Comparison of ENCODE assay signal across 19 cellular contexts in genomic region chr19:42412661-42413076, GRCh38. TPM values are rescaled to one million over a fixed set of nuclear protein-coding genes. Genes with fewer than 3 reads are reported as not detected.
DNase-seq lines count a peak whose midpoint lies in the region; ATAC-seq and TF ChIP-seq lines count a peak whose summit lies in the region.
"Had no signal": no experiment of that assay in that cellular context is flagged by ENCODE, and none has a peak within 500 bp of the region (broad histone marks: within the 10 kb centered on the region; RNA-seq: fewer than 3 reads in every experiment).

No MANE protein-coding gene starts in this region.

- TF ChIP-seq EP300 in gastroesophageal sphincter (IDR thresholded peaks at IDR 0.05): no peak

- H3K36me3 Mint-ChIP-seq in nephron progenitor cell (ENCODE audit: low read depth): peaks cover 30% of the 10 kb centered on the region
- H3K36me3 Mint-ChIP-seq in stimulated activated naive B cell treated with anti-CD40 and anti-IgM and Interleukin-4, amounts not matched to agents 10 μg/mL and 1 μg/mL and 100 μg/mL, for 72 hours: peaks cover 28 to 51% of the 10 kb centered on the region in 2 donors
- peaks cover 0 to 9% (median 1%) of the 10 kb centered on the region in 5 donors for H3K36me3 Mint-ChIP-seq in naive thymus-derived CD4-positive, alpha-beta T cell

- CTCF ChIA-PET in naive thymus-derived CD4-positive, alpha-beta T cell (lab: Charles Lee): no interaction called here

- TF ChIP-seq POLR2A in gastroesophageal sphincter (IDR thresholded peaks at IDR 0.05): no peak

- H3K9me3 Mint-ChIP-seq in nephron progenitor cell: no peaks in the 10 kb centered on the region
- no peaks in the 10 kb centered on the region for H3K9me3 Mint-ChIP-seq in stimulated activated naive B cell treated with anti-CD40 and anti-IgM and Interleukin-4, amounts not matched to agents 10 μg/mL and 1 μg/mL and 100 μg/mL, for 72 hours
- peaks cover 0 to 3% (median 0%) of the 10 kb centered on the region in 11 donors for H3K9me3 Mint-ChIP-seq in naive thymus-derived CD4-positive, alpha-beta T cell
- H3K9me3 Mint-ChIP-seq: activated naive CD4-positive, alpha-beta T cell treated with anti-CD3 and anti-CD28 coated beads for 36 hours; immature natural killer cell; memory B cell had no signal

- H3K9me3 ChIP-seq in gastroesophageal sphincter: no peaks in the 10 kb centered on the region
- no peaks in the 10 kb centered on the region for H3K9me3 ChIP-seq in naive thymus-derived CD4-positive, alpha-beta T cell (ENCODE audit: control insufficient read depth in 2 of 3, low read length in 3 of 3)

- POLR2A ChIA-PET in naive thymus-derived CD4-positive, alpha-beta T cell (lab: Charles Lee): interaction anchor here (1.4 kb wide), 1 partner anchor 12 kb away, joined by 5 read pairs; no protein-coding TSS in a partner anchor

- ATAC-seq in gastroesophageal sphincter: peak; percentile 25
- ATAC-seq in stimulated activated naive B cell treated with anti-CD40 and anti-IgM and Interleukin-4, amounts not matched to agents 10 μg/mL and 1 μg/mL and 100 μg/mL, for 72 hours (replicated peaks): no peak
- no peak for ATAC-seq in GM21619 (IDR thresholded peaks at IDR 0.05; ENCODE audit: unreplicated experiment)
- no peak for ATAC-seq in naive thymus-derived CD4-positive, alpha-beta T cell
- no peak for ATAC-seq in HG03520 (IDR thresholded peaks at IDR 0.05; ENCODE audit: unreplicated experiment)
- ATAC-seq in HG03439 (IDR thresholded peaks at IDR 0.05; ENCODE audit: unreplicated experiment): no peak

- intact Hi-C loops in naive thymus-derived CD4-positive, alpha-beta T cell (cut with micrococcal nuclease): no loop called here

- H3K27ac Mint-ChIP-seq in nephron progenitor cell: peak overlapping the region; percentile 73
- H3K27ac Mint-ChIP-seq in stimulated activated naive B cell treated with anti-CD40 and anti-IgM and Interleukin-4, amounts not matched to agents 10 μg/mL and 1 μg/mL and 100 μg/mL, for 72 hours: peak overlapping the region; percentile 34
- H3K27ac Mint-ChIP-seq in naive thymus-derived CD4-positive, alpha-beta T cell: peak overlapping the region in 1 of 9 donors; percentile 21
- H3K27ac Mint-ChIP-seq: activated naive CD4-positive, alpha-beta T cell treated with anti-CD3 and anti-CD28 coated beads for 36 hours; memory B cell had no signal

- no peak overlapping the region for H3K4me3 ChIP-seq in gastroesophageal sphincter
- H3K4me3 ChIP-seq in naive thymus-derived CD4-positive, alpha-beta T cell (ENCODE audit: low read length): no peak overlapping the region

- peaks cover 0 to 15% of the 10 kb centered on the region in 2 donors for H3K36me3 ChIP-seq in gastroesophageal sphincter
- H3K36me3 ChIP-seq in naive thymus-derived CD4-positive, alpha-beta T cell (ENCODE audit: control insufficient read depth in 2 of 3, insufficient read depth in 3 of 3, low read length in 3 of 3): peaks cover 0 to 31% (median 0%) of the 10 kb centered on the region in 3 experiments

- whole genome bisulfite sequencing in gastroesophageal sphincter (ENCODE audit: low coverage in 1 of 2), 2 donors: no CpG with 5 or more reads among the region's 4 CpGs

- H3K27me3 ChIP-seq in gastroesophageal sphincter: no peaks in the 10 kb centered on the region
- H3K27me3 ChIP-seq in naive thymus-derived CD4-positive, alpha-beta T cell (ENCODE audit: control insufficient read depth in 2 of 2, insufficient read depth in 2 of 2, low read length in 2 of 2): no peaks in the 10 kb centered on the region

- DNase-seq in NCI-H69 (lab: John Stamatoyannopoulos, UW): peak; percentile 39
- DNase-seq in nephron progenitor cell: no peak
- no peak for DNase-seq in stimulated activated naive B cell treated with anti-CD40 and anti-IgM and Interleukin-4, amounts not matched to agents 10 μg/mL and 1 μg/mL and 100 μg/mL, for 72 hours
- DNase-seq in naive thymus-derived CD4-positive, alpha-beta T cell: no peak
- DNase-seq: activated naive CD4-positive, alpha-beta T cell treated with anti-CD3 and anti-CD28 coated beads for 36 hours; AML-193; dermis blood vessel endothelial cell; GF-D8; immature natural killer cell; NCI-H1105; PC-3; trophoblast cell had no signal

- H3K27ac ChIP-seq in gastroesophageal sphincter: no peak overlapping the region
- H3K27ac ChIP-seq in naive thymus-derived CD4-positive, alpha-beta T cell (ENCODE audit: low read depth, low read length): no peak overlapping the region

- H3K27me3 Mint-ChIP-seq in nephron progenitor cell (ENCODE audit: low read depth, poor library complexity): peaks cover 2% of the 10 kb centered on the region
- no peaks in the 10 kb centered on the region for H3K27me3 Mint-ChIP-seq in stimulated activated naive B cell treated with anti-CD40 and anti-IgM and Interleukin-4, amounts not matched to agents 10 μg/mL and 1 μg/mL and 100 μg/mL, for 72 hours
- no peaks in the 10 kb centered on the region for H3K27me3 Mint-ChIP-seq in naive thymus-derived CD4-positive, alpha-beta T cell
- H3K27me3 Mint-ChIP-seq: memory B cell had no signal

- TF ChIP-seq CTCF in gastroesophageal sphincter (IDR thresholded peaks at IDR 0.05) (no peak), nephron progenitor cell (IDR thresholded peaks at IDR 0.05) (no peak)

- H3K4me1 ChIP-seq in gastroesophageal sphincter: peaks cover 0 to 10% (median 3%) of the 10 kb centered on the region in 3 donors
- H3K4me1 ChIP-seq in naive thymus-derived CD4-positive, alpha-beta T cell (ENCODE audit: control insufficient read depth in 2 of 2, insufficient read depth in 2 of 2, low read length in 2 of 2): no peaks in the 10 kb centered on the region

- peaks cover 31% of the 10 kb centered on the region for H3K4me1 Mint-ChIP-seq in nephron progenitor cell
- H3K4me1 Mint-ChIP-seq in stimulated activated naive B cell treated with anti-CD40 and anti-IgM and Interleukin-4, amounts not matched to agents 10 μg/mL and 1 μg/mL and 100 μg/mL, for 72 hours: peaks cover 18 to 20% of the 10 kb centered on the region in 2 donors
- H3K4me1 Mint-ChIP-seq in naive thymus-derived CD4-positive, alpha-beta T cell: peaks cover 0 to 8% (median 5%) of the 10 kb centered on the region in 7 donors

- no peak overlapping the region for H3K4me3 Mint-ChIP-seq in nephron progenitor cell
- H3K4me3 Mint-ChIP-seq in stimulated activated naive B cell treated with anti-CD40 and anti-IgM and Interleukin-4, amounts not matched to agents 10 μg/mL and 1 μg/mL and 100 μg/mL, for 72 hours: no peak overlapping the region
- no peak overlapping the region for H3K4me3 Mint-ChIP-seq in naive thymus-derived CD4-positive, alpha-beta T cell
- H3K4me3 Mint-ChIP-seq: activated naive CD4-positive, alpha-beta T cell treated with anti-CD3 and anti-CD28 coated beads for 36 hours; immature natural killer cell; memory B cell had no signal

RNA-seq across cellular contexts. Expression of gene LIPE, which starts 14.5 kb away (rescaled TPM):
- total RNA-seq in gastroesophageal sphincter: 10 to 100 TPM in 1 of 4 donors, 1 to 10 TPM in 3; 3.4 to 15.3 (median 6.6) TPM
- 10 to 100 TPM; 15.8 to 35.4 (median 28.3) TPM for total RNA-seq in naive thymus-derived CD4-positive, alpha-beta T cell
- polyA plus RNA-seq in naive thymus-derived CD4-positive, alpha-beta T cell: 1 to 10 TPM; 7.0 to 9.8 TPM

RNA-seq across cellular contexts. Expression of gene CNFN, which starts 22.6 kb away (rescaled TPM):
- 10 to 100 TPM in 1 of 4 donors, 1 to 10 TPM in 1, not detected in 2; 1.7 to 17.5 TPM for total RNA-seq in gastroesophageal sphincter
- total RNA-seq in naive thymus-derived CD4-positive, alpha-beta T cell: under 1 TPM in 1 of 5 experiments, not detected in 4; 0.75 TPM
- polyA plus RNA-seq in naive thymus-derived CD4-positive, alpha-beta T cell: under 1 TPM in 1 of 2 donors, not detected in 1; 0.52 TPM
- total RNA-seq: activated naive CD4-positive, alpha-beta T cell treated with anti-CD3 and anti-CD28 coated beads for 36 hours; dermis blood vessel endothelial cell; glomerular endothelial cell had no signal

RNA-seq across cellular contexts. Expression of gene CXCL17, which starts 30.1 kb away (rescaled TPM):
- 1 to 10 TPM in 1 of 4 donors, not detected in 3; 6.5 TPM for total RNA-seq in gastroesophageal sphincter
- total RNA-seq in naive thymus-derived CD4-positive, alpha-beta T cell: not detected
- polyA plus RNA-seq in naive thymus-derived CD4-positive, alpha-beta T cell: under 1 TPM in 1 of 2 donors, not detected in 1; 0.30 TPM
- total RNA-seq: activated naive CD4-positive, alpha-beta T cell treated with anti-CD3 and anti-CD28 coated beads for 36 hours; dermis blood vessel endothelial cell; epithelial cell of proximal tubule; glomerular endothelial cell had no signal
- polyA plus RNA-seq: immature natural killer cell had no signal
